ENCODE assay signal across 8 cellular contexts in the genomic region with DNA sequence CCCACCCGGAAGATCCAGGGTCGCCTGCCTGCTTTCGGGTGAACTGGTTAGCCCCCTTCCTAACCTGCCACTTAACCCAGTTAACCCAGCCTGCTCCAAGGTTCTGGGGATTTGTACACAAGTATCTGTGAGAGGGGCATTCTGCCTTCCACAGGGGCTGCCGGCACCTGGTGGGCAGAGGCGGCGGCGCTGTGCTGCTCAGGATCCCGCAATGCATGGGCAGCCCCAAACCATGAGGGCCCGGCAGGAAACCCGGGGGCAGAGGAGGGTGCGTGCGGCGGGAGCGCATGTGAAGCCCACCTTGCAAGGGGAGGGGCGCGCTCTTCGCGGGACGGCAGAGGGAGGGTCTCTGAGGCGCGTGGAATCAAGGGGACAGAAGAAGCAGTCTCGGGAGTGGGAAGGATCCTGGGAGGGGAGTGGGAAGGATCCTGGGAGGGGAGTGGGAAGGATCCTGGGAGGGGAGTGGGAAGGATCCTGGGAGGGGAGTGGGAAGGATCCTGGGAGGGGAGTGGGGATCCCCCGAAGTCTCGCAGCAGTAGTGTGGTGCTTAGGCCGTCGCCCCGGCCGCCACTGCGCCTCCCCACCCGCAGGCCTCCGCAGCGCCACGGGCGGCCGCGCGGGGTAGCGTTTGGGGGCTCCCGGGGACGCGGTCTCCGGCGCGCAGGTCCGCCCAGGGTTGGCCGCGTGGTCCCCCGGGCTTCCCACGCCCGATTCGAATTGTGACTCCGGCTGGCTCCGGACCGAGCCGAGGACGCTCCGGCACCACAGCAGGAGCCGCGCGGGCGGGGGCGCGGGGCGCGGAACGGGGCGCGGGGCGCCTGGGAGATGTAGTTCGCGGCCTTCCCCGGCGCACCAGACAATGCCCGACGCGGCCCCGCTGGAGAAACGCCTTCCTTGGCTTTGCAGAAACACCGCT. TPM values are rescaled to one million over a fixed set of nuclear protein-coding genes. Genes with fewer than 3 reads are reported as not detected.
DNase-seq lines count a peak whose midpoint lies in the region; ATAC-seq and TF ChIP-seq lines count a peak whose summit lies in the region.

No MANE protein-coding gene starts in this region.

- peaks cover 24 to 35% of the 10 kb centered on the region in 2 donors for H3K4me1 ChIP-seq in duodenal mucosa (ENCODE audit: control insufficient read depth in 1 of 2, insufficient read depth in 2 of 2, low read length in 2 of 2)

- H3K27ac ChIP-seq in duodenal mucosa (ENCODE audit: low read depth, low read length), result no peak overlapping the region

- H3K9ac ChIP-seq in duodenal mucosa (ENCODE audit: low read depth in 1 of 2, low read length in 2 of 2), result peak overlapping the region in 1 of 2 donors; percentile 43

- no peak for TF ChIP-seq POLR2A in lower leg skin (IDR thresholded peaks at IDR 0.05)

- 16 to 30% methylated on average over 40 to 74 of the region's 79 CpGs for WGBS in lower leg skin, 2 donors

- H3K27ac Mint-ChIP-seq in Calu3 (ENCODE audit: unreplicated experiment), result no peak overlapping the region

- intact Hi-C loops in Calu3 (cut with micrococcal nuclease; ENCODE audit: unreplicated experiment) (no loop called here), lower leg skin (cut with DNase I; ENCODE audit: low total_unique reads) (no loop called here)

- peaks cover 8% of the 10 kb centered on the region for H3K4me1 Mint-ChIP-seq in Calu3 (ENCODE audit: low read depth, unreplicated experiment)

- BruUV-seq in Calu3 (replicated peaks; lab: Mats Ljungman, UMichigan), result no TSS peak

- TF ChIP-seq CTCF in Calu3 (IDR thresholded peaks at IDR 0.05; ENCODE audit: unreplicated experiment) (peak; percentile 66), lower leg skin (IDR thresholded peaks at IDR 0.05) (no peak)

- DNase-seq in Calu3 (peak; percentile 62), NCI-H1694 treated with DMSO at 0.1 percent for 48 hours (lab: John Stamatoyannopoulos, UW) (peak; percentile 82), lower leg skin (ENCODE audit: low spot score in 2 of 2) (peak; percentile 47 to 95), DMS153 treated with DMSO at 0.1 percent for 48 hours (lab: John Stamatoyannopoulos, UW; ENCODE audit: unreplicated experiment) (no peak)
- DNase-seq in activated CD4-positive, alpha-beta T cell treated with anti-CD3 and anti-CD28 coated beads, Interleukin-2, amount 50 U/mL, for 1 hour, result peak; percentile 56
- DNase-seq in stimulated activated CD4-positive, alpha-beta T cell treated with anti-CD3 and anti-CD28 coated beads, Interleukin-2, amount 100 ng/mL, for 48 hours, result peak; percentile 58 to 73

- CTCF ChIA-PET in Calu3 (lab: Charles Lee), result interaction anchor here (0.6 kb wide), 1 partner anchor 751 kb away, joined by 8 read pairs; no protein-coding TSS in a partner anchor

- ATAC-seq in GM21825 (IDR thresholded peaks at IDR 0.05; ENCODE audit: unreplicated experiment), result peak; percentile 69

- peaks cover 17% of the 10 kb centered on the region for H3K36me3 Mint-ChIP-seq in Calu3 (ENCODE audit: insufficient read depth, unreplicated experiment)

- no peaks in the 10 kb centered on the region for H3K9me3 Mint-ChIP-seq in Calu3 (ENCODE audit: low read depth, unreplicated experiment)

- H3K27me3 ChIP-seq in duodenal mucosa (ENCODE audit: control insufficient read depth in 1 of 2, insufficient read depth in 2 of 2, low read length in 2 of 2), result peaks cover 10 to 16% of the 10 kb centered on the region in 2 donors

- peaks cover 33% of the 10 kb centered on the region for H3K27me3 Mint-ChIP-seq in Calu3 (ENCODE audit: unreplicated experiment)

- peak overlapping the region; percentile 43 for H3K4me3 ChIP-seq in duodenal mucosa (ENCODE audit: low read depth in 1 of 2, low read length in 2 of 2)
- peak overlapping the region; percentile 23 for H3K4me3 ChIP-seq in lower leg skin (ENCODE audit: low read depth, poor library complexity, severe bottlenecking)

- no peaks in the 10 kb centered on the region for H3K9me3 ChIP-seq in duodenal mucosa (ENCODE audit: control insufficient read depth in 1 of 2, low read length in 2 of 2)

- H3K36me3 ChIP-seq in duodenal mucosa (ENCODE audit: control insufficient read depth in 1 of 2, insufficient read depth in 2 of 2, low read length in 2 of 2), result no peaks in the 10 kb centered on the region

- peak overlapping the region; percentile 17 for H3K4me3 Mint-ChIP-seq in Calu3 (ENCODE audit: low read depth, unreplicated experiment)

RNA-seq across cellular contexts. Expression of a gene that starts 4.9 kb away (rescaled TPM):
- 161 and 168 TPM in 2 replicates for total RNA-seq in Calu3 (2022)
- 10 to 100 TPM; 39.3 to 56.7 (median 46.4) TPM for total RNA-seq in lower leg skin

RNA-seq across cellular contexts. Expression of a gene that starts 16.4 kb away (rescaled TPM):
- total RNA-seq in Calu3 (2022) (1.6 and 2.8 TPM in 2 replicates), lower leg skin (under 1 TPM in 2 of 4 donors, not detected in 2; 0.17 to 0.34 TPM)

RNA-seq across cellular contexts. Expression of a gene that starts 59.9 kb away (rescaled TPM):
- total RNA-seq in Calu3 (2022) (70.1 and 71.8 TPM in 2 replicates), lower leg skin (100 to 1,000 TPM; 103 to 203 (median 141) TPM)
